Comparison of ENCODE assay signal across 2 cellular contexts in genomic region chr2:171563301-171563700, GRCh38.
TF ChIP-seq lines count a peak whose summit lies in the region.

No MANE protein-coding gene starts in this region.

TF ChIP-seq in HEK293, 187 proteins besides CTCF, POLR2A, EP300 and RAD21:
- TF ChIP-seq ZNF596 (tag by site-specific recombination; IDR thresholded peaks at IDR 0.05): 0 out of 2 replicates have a peak, but pooled peaks have one; percentile 33
- TF ChIP-seq YY2 (tag by site-specific recombination; IDR thresholded peaks at IDR 0.05): no peak

TF ChIP-seq in H1, 55 proteins besides CTCF, POLR2A, EP300 and RAD21:
- TF ChIP-seq SP2 (IDR thresholded peaks at IDR 0.05; ENCODE audit: low read length) (no peak), YY1 (IDR thresholded peaks at IDR 0.05; ENCODE audit: low read depth, low read length) (no peak), CTBP2 (IDR thresholded peaks at IDR 0.05; ENCODE audit: borderline replicate concordance, insufficient read depth, insufficient read length, low read length) (no peak), JUND (IDR thresholded peaks at IDR 0.05; ENCODE audit: low read length) (no peak), SIX5 (IDR thresholded peaks at IDR 0.05; ENCODE audit: low read depth, low read length) (no peak), TBP (IDR thresholded peaks at IDR 0.05; ENCODE audit: low read depth, low read length) (no peak)
